Comparison of ENCODE assay signal across 26 cellular contexts in the genomic region with DNA sequence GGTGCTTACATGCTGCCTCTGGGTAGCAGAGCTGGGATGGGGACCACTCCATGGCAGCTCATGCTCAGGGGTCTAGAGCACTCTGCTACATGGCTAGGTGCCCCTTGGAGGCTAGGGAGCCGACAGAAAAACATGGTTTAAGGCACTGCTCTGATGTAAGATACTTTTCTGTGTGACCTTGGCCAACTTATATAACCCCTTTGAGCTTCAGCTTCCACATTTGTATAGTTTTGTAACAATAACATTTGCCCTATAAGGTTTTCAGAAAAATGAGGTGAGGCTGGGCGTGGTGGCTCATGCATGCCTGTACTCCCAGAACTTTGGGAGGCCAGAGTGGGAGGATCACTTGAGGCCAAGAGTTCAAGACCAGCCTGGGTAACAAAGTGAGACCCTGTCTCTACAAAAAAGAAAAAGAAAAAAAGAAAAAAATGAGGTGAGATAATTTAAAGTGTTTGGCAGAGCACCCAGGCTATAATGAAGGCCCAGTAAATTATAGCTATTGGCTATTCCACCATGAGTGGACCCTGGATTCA. TPM values are rescaled to one million over a fixed set of nuclear protein-coding genes. Genes with fewer than 3 reads are reported as not detected.
A peak's percentile ranks its signal among the peaks of the same experiment; 100 is the strongest.
DNase-seq lines count a peak whose midpoint lies in the region; ATAC-seq, FAIRE-seq and TF ChIP-seq lines count a peak whose summit lies in the region.
"Had no signal": no experiment of that assay in that cellular context is flagged by ENCODE, and none has a peak within 500 bp of the region (broad histone marks: within the 10 kb centered on the region; RNA-seq: fewer than 3 reads in every experiment).

No MANE protein-coding gene starts in this region.

- peaks cover 50% of the 10 kb centered on the region for H3K4me1 ChIP-seq in HepG2 (ENCODE audit: insufficient read depth, low read length)
- peaks cover 0 to 30% (median 11%) of the 10 kb centered on the region in 4 donors for H3K4me1 ChIP-seq in right lobe of liver

- no peaks in the 10 kb centered on the region for H3K79me2 ChIP-seq in HepG2 (ENCODE audit: insufficient read depth, low read length)

- TF ChIP-seq CTCF in HepG2 (CRISPR knock-in tag; IDR thresholded peaks at IDR 0.05) (no peak), right lobe of liver (IDR thresholded peaks at IDR 0.05) (no peak), dorsolateral prefrontal cortex (IDR thresholded peaks at IDR 0.05 in 54 of 56, conservative IDR thresholded peaks at IDR 0.05 in 2 of 56; ENCODE audit: low read depth in 1 of 56, partially characterized antibody in 56 of 56) (no peak)

- H3K9ac ChIP-seq in HepG2 (ENCODE audit: insufficient read depth, low read depth, low read length): no peak overlapping the region
- H3K9ac ChIP-seq: BLaER1 treated with 17β-estradiol and CSF1 and Interleukin-3, amounts not matched to agents 10 nM and 100 nM had no signal

- no TSS peak for BruUV-seq in HepG2 (replicated peaks; lab: Mats Ljungman, UMichigan)

- no peak for TF ChIP-seq POLR2A in HepG2 (IDR thresholded peaks at IDR 0.05; ENCODE audit: insufficient read depth in 1 of 2, low read depth in 2 of 2, low read length in 2 of 2)
- TF ChIP-seq POLR2A in right lobe of liver (IDR thresholded peaks at IDR 0.05): no peak

- WGBS in HepG2 (ENCODE audit: low lambda C conversion rate): 8% methylated on average over 2 of the region's 2 CpGs
- 93% methylated on average over 2 of the region's 2 CpGs for WGBS in right lobe of liver (ENCODE audit: insufficient coverage, low coverage, low lambda C conversion rate, missing lambda C conversion rate)

- TF ChIP-seq RAD21 in HepG2 (CRISPR knock-in tag; IDR thresholded peaks at IDR 0.05): no peak

- in situ Hi-C loops in HepG2 (cut with HindIII; ENCODE audit: extremely low pct_ligation_motif_present, low pct_unique_long_range_greater_than_20kb): no loop called here

- H3K9me3 Mint-ChIP-seq in activated T-cell treated with anti-CD3 and anti-CD28 coated beads, Interleukin-2, amount 50 U/mL, for 72 hours: peaks cover 0 to 2% of the 10 kb centered on the region in 2 donors
- no peaks in the 10 kb centered on the region for H3K9me3 Mint-ChIP-seq in activated T-cell treated with anti-CD3 and anti-CD28 coated beads, Interleukin-2, amount 50 U/mL, for 24 hours
- H3K9me3 Mint-ChIP-seq: CD4-positive, alpha-beta T cell; CD8-positive, alpha-beta T cell had no signal

- no peaks in the 10 kb centered on the region for H4K20me1 ChIP-seq in HepG2 (ENCODE audit: insufficient read depth, low read length)
- H4K20me1 ChIP-seq: BLaER1 treated with 17β-estradiol and CSF1 and Interleukin-3, amounts not matched to agents 10 nM and 100 nM had no signal

- no peak for ATAC-seq in activated T-cell treated with anti-CD3 and anti-CD28 coated beads, Interleukin-2, amount 50 U/mL, for 72 hours (replicated peaks in 1 of 2)
- ATAC-seq in HepG2 (no peak), right lobe of liver (no peak)
- ATAC-seq: A549; CD8-positive, alpha-beta T cell; GM12878 had no signal

- DNase-seq in activated T-cell treated with anti-CD3 and anti-CD28 coated beads, Interleukin-2, amount 50 U/mL, for 72 hours: no peak
- no peak for DNase-seq in activated T-cell treated with anti-CD3 and anti-CD28 coated beads, Interleukin-2, amount 50 U/mL, for 24 hours
- DNase-seq in HepG2 (ENCODE audit: low spot score) (no peak), right lobe of liver (no peak), dorsolateral prefrontal cortex (no peak), DMS79 treated with DMSO at 0.1 percent for 48 hours (lab: John Stamatoyannopoulos, UW) (no peak)
- no peak for DNase-seq in activated CD4-positive, CD25-positive, alpha-beta regulatory T cell treated with anti-CD3 and anti-CD28 coated beads, Interleukin-2, amount 50 U/mL, for 72 hours
- DNase-seq: AML-193; Caco-2; Calu3; CD4-positive, alpha-beta T cell; CD8-positive, alpha-beta T cell; DND-41; EL; GDM1 had no signal

- H2AFZ ChIP-seq in HepG2 (ENCODE audit: low read length): no peak overlapping the region

- no peaks in the 10 kb centered on the region for H3K9me3 ChIP-seq in HepG2 (ENCODE audit: low read length)
- no peaks in the 10 kb centered on the region for H3K9me3 ChIP-seq in right lobe of liver
- H3K9me3 ChIP-seq: A549; BLaER1 treated with 17β-estradiol and CSF1 and Interleukin-3, amounts not matched to agents 10 nM and 100 nM; Caco-2 had no signal

- no peak overlapping the region for H3K4me3 Mint-ChIP-seq in activated T-cell treated with anti-CD3 and anti-CD28 coated beads, Interleukin-2, amount 50 U/mL, for 72 hours
- H3K4me3 Mint-ChIP-seq in activated T-cell treated with anti-CD3 and anti-CD28 coated beads, Interleukin-2, amount 50 U/mL, for 24 hours: no peak overlapping the region
- H3K4me3 Mint-ChIP-seq: B cell; CD4-positive, alpha-beta T cell; CD8-positive, alpha-beta T cell had no signal

- CTCF ChIA-PET in HepG2 (lab: Yijun Ruan, JAX; ENCODE audit: low intra/inter-chr PET ratio, low total read pairs): no interaction called here

- FAIRE-seq in HepG2 (lab: Jason Lieb, UNC): no peak
- FAIRE-seq: A549, D721Med, GM12878, GM12892, GM18507 had no signal

- H3K36me3 ChIP-seq in HepG2 (replicated peaks in 1 of 2; ENCODE audit: control insufficient read depth in 1 of 2, insufficient read depth in 2 of 2, low read length in 2 of 2) (no peaks in the 10 kb centered on the region), right lobe of liver (no peaks in the 10 kb centered on the region)
- H3K36me3 ChIP-seq: BLaER1 treated with 17β-estradiol and CSF1 and Interleukin-3, amounts not matched to agents 10 nM and 100 nM had no signal

- H3K27me3 ChIP-seq in HepG2 (ENCODE audit: control insufficient read depth in 1 of 2, insufficient read depth in 2 of 2, low read length in 2 of 2) (peaks cover 0 to 3% of the 10 kb centered on the region in 2 experiments; a peak in 1 of 5 replicates), right lobe of liver (no peaks in the 10 kb centered on the region), dorsolateral prefrontal cortex (no peaks in the 10 kb centered on the region)
- H3K27me3 ChIP-seq: BLaER1 treated with 17β-estradiol and CSF1 and Interleukin-3, amounts not matched to agents 10 nM and 100 nM had no signal

- intact Hi-C loops in HepG2 (cut with micrococcal nuclease; ENCODE audit: unreplicated experiment) (no loop called here), right lobe of liver (cut with DNase I) (no loop called here), dorsolateral prefrontal cortex (cut with DNase I) (no loop called here)

- peaks cover 32% of the 10 kb centered on the region for H3K4me1 Mint-ChIP-seq in activated T-cell treated with anti-CD3 and anti-CD28 coated beads, Interleukin-2, amount 50 U/mL, for 72 hours (ENCODE audit: low read depth)
- H3K4me1 Mint-ChIP-seq in activated T-cell treated with anti-CD3 and anti-CD28 coated beads, Interleukin-2, amount 50 U/mL, for 24 hours (ENCODE audit: low read depth): peaks cover 11% of the 10 kb centered on the region
- H3K4me1 Mint-ChIP-seq: B cell had no signal

- POLR2A ChIA-PET in HepG2 (lab: Yijun Ruan, JAX): no interaction called here

- H3K27ac ChIP-seq in HepG2 (ENCODE audit: extremely low read length, insufficient read depth, low read length): no peak overlapping the region
- H3K27ac ChIP-seq in right lobe of liver: no peak overlapping the region
- H3K27ac ChIP-seq in dorsolateral prefrontal cortex: peak overlapping the region in 47 of 59 donors; percentile 3 to 100 (median 59)
- H3K27ac ChIP-seq: 22Rv1; BLaER1 treated with 17β-estradiol and CSF1 and Interleukin-3, amounts not matched to agents 10 nM and 100 nM; C4-2B had no signal

- H3K27ac Mint-ChIP-seq in activated T-cell treated with anti-CD3 and anti-CD28 coated beads, Interleukin-2, amount 50 U/mL, for 72 hours: peak overlapping the region; percentile 39
- no peak overlapping the region for H3K27ac Mint-ChIP-seq in activated T-cell treated with anti-CD3 and anti-CD28 coated beads, Interleukin-2, amount 50 U/mL, for 24 hours
- H3K27ac Mint-ChIP-seq: B cell; CD4-positive, alpha-beta T cell; CD8-positive, alpha-beta T cell had no signal

- peaks cover 3 to 4% of the 10 kb centered on the region in 2 donors for H3K36me3 Mint-ChIP-seq in activated T-cell treated with anti-CD3 and anti-CD28 coated beads, Interleukin-2, amount 50 U/mL, for 72 hours (ENCODE audit: insufficient read depth in 2 of 2)
- H3K36me3 Mint-ChIP-seq in activated T-cell treated with anti-CD3 and anti-CD28 coated beads, Interleukin-2, amount 50 U/mL, for 24 hours (ENCODE audit: low read depth): no peaks in the 10 kb centered on the region
- H3K36me3 Mint-ChIP-seq: CD8-positive, alpha-beta T cell had no signal

- no peaks in the 10 kb centered on the region for H3K27me3 Mint-ChIP-seq in activated T-cell treated with anti-CD3 and anti-CD28 coated beads, Interleukin-2, amount 50 U/mL, for 72 hours (ENCODE audit: low read depth)
- H3K27me3 Mint-ChIP-seq in activated T-cell treated with anti-CD3 and anti-CD28 coated beads, Interleukin-2, amount 50 U/mL, for 24 hours: no peaks in the 10 kb centered on the region
- H3K27me3 Mint-ChIP-seq: CD4-positive, alpha-beta T cell had no signal

- no peak for TF ChIP-seq EP300 in HepG2 (IDR thresholded peaks at IDR 0.05; ENCODE audit: low read depth in 2 of 2, low read length in 2 of 2)
- no peak for TF ChIP-seq EP300 in HepG2 (CRISPR knock-in tag; IDR thresholded peaks at IDR 0.05; ENCODE audit: borderline replicate concordance)

- H3K4me3 ChIP-seq in HepG2 (replicated peaks in 1 of 3; ENCODE audit: insufficient read depth in 1 of 3, low read depth in 2 of 3, low read length in 3 of 3): peak overlapping the region in 1 of 3 experiments; percentile 20; a peak in 1 of 6 replicates
- H3K4me3 ChIP-seq in right lobe of liver: no peak overlapping the region
- H3K4me3 ChIP-seq in dorsolateral prefrontal cortex: no peak overlapping the region
- H3K4me3 ChIP-seq: A549; BLaER1 treated with 17β-estradiol and CSF1 and Interleukin-3, amounts not matched to agents 10 nM and 100 nM; GM12878 had no signal

- H3K4me2 ChIP-seq in HepG2 (ENCODE audit: low read depth, low read length): peak overlapping the region; percentile 30
- H3K4me2 ChIP-seq: A549; BLaER1 treated with 17β-estradiol and CSF1 and Interleukin-3, amounts not matched to agents 10 nM and 100 nM had no signal

RNA-seq across cellular contexts. Expression of a gene that starts 3.2 kb away (rescaled TPM):
- 10 to 100 TPM; 24.4 to 38.8 TPM for total RNA-seq in activated T-cell treated with anti-CD3 and anti-CD28 coated beads, Interleukin-2, amount 50 U/mL, for 72 hours
- total RNA-seq in HepG2 (2016; rRNA removed; fragmentation: Illumina TruSeq; extraction: Trizol) (0.09 TPM in 1 of 2 replicates, not detected in the other), right lobe of liver (10 to 100 TPM in 4 of 6 experiments, 1 to 10 TPM in 2; 5.2 to 54.7 (median 15.3) TPM), dorsolateral prefrontal cortex (100 to 1,000 TPM in 75 of 120 experiments, 10 to 100 TPM in 45; 46.0 to 216 (median 110) TPM)
- not detected in 2 replicates for total RNA-seq in HepG2 (2016; cell fraction: cytosol; rRNA removed; fragmentation: Illumina TruSeq; extraction: Trizol; ENCODE audit: low read depth)
- not detected in 2 replicates for total RNA-seq in HepG2 (2016; cell fraction: insoluble cytoplasmic fraction; rRNA removed; fragmentation: Illumina TruSeq; extraction: Trizol)
- total RNA-seq in HepG2 (2016; cell fraction: membrane; rRNA removed; fragmentation: Illumina TruSeq; extraction: Trizol): not detected in 2 replicates
- total RNA-seq in HepG2 (2016; cell fraction: nucleus; rRNA removed; fragmentation: Illumina TruSeq; extraction: Trizol): 0.43 TPM in 1 of 2 replicates, not detected in the other
- polyA plus RNA-seq in HepG2 (2011; rRNA removed): 0.17 and 0.18 TPM in 2 replicates
- not detected in 2 replicates for polyA plus RNA-seq in HepG2 (2011; cell fraction: cytosol; rRNA removed)
- 1.1 and 1.3 TPM in 2 replicates for polyA plus RNA-seq in HepG2 (2011; cell fraction: nucleus; rRNA removed)
- polyA plus RNA-seq in HepG2 (2012): 0.19 and 0.28 TPM in 2 replicates
- not detected in 2 replicates for polyA plus RNA-seq in HepG2 (2016; cell fraction: cytosol; fragmentation: Illumina TruSeq; extraction: Trizol; ENCODE audit: low read depth)
- polyA plus RNA-seq in HepG2 (2016; cell fraction: insoluble cytoplasmic fraction; fragmentation: Illumina TruSeq; extraction: Trizol; ENCODE audit: low read depth): not detected in 2 replicates
- not detected in 2 replicates for polyA plus RNA-seq in HepG2 (2016; cell fraction: membrane; fragmentation: Illumina TruSeq; extraction: Trizol; ENCODE audit: low read depth)
- 0.24 TPM in 1 of 2 replicates, not detected in the other for polyA plus RNA-seq in HepG2 (2016; cell fraction: nucleus; fragmentation: Illumina TruSeq; extraction: Trizol; ENCODE audit: insufficient read depth, low read depth)
- polyA minus RNA-seq in HepG2 (2011; rRNA and poly(A)+ RNA removed; ENCODE audit: low replicate concordance): 0.72 TPM in 1 of 2 replicates, not detected in the other
- not detected in 2 replicates for polyA minus RNA-seq in HepG2 (2011; cell fraction: cytosol; rRNA and poly(A)+ RNA removed)
- polyA minus RNA-seq in HepG2 (2011; cell fraction: nucleus; rRNA and poly(A)+ RNA removed): 0.13 TPM in 1 of 2 replicates, not detected in the other
- total RNA-seq: A172, Caco-2, Calu3, Daoy had no signal

RNA-seq across cellular contexts. Expression of a gene that starts 30.5 kb away (rescaled TPM):
- 10 to 100 TPM in 1 of 2 donors, 1 to 10 TPM in 1; 6.9 to 11.5 TPM for total RNA-seq in activated T-cell treated with anti-CD3 and anti-CD28 coated beads, Interleukin-2, amount 50 U/mL, for 72 hours
- 2.3 and 6.6 TPM in 2 replicates for total RNA-seq in HepG2 (2016; rRNA removed; fragmentation: Illumina TruSeq; extraction: Trizol)
- 1.0 and 1.6 TPM in 2 replicates for total RNA-seq in HepG2 (2016; cell fraction: cytosol; rRNA removed; fragmentation: Illumina TruSeq; extraction: Trizol; ENCODE audit: low read depth)
- total RNA-seq in HepG2 (2016; cell fraction: insoluble cytoplasmic fraction; rRNA removed; fragmentation: Illumina TruSeq; extraction: Trizol): 2.2 and 6.6 TPM in 2 replicates
- total RNA-seq in HepG2 (2016; cell fraction: membrane; rRNA removed; fragmentation: Illumina TruSeq; extraction: Trizol): 1.1 and 1.5 TPM in 2 replicates
- total RNA-seq in HepG2 (2016; cell fraction: nucleus; rRNA removed; fragmentation: Illumina TruSeq; extraction: Trizol): 7.5 and 8.8 TPM in 2 replicates
- polyA plus RNA-seq in HepG2 (2011; rRNA removed): 17.4 and 18.1 TPM in 2 replicates
- polyA plus RNA-seq in HepG2 (2011; cell fraction: cytosol; rRNA removed): 6.7 and 8.6 TPM in 2 replicates
- 92.0 and 127 TPM in 2 replicates for polyA plus RNA-seq in HepG2 (2011; cell fraction: nucleus; rRNA removed)
- 8.9 and 16.9 TPM in 2 replicates for polyA plus RNA-seq in HepG2 (2012)
- 0.78 and 0.88 TPM in 2 replicates for polyA plus RNA-seq in HepG2 (2016; cell fraction: cytosol; fragmentation: Illumina TruSeq; extraction: Trizol; ENCODE audit: low read depth)
- 1.7 and 1.9 TPM in 2 replicates for polyA plus RNA-seq in HepG2 (2016; cell fraction: insoluble cytoplasmic fraction; fragmentation: Illumina TruSeq; extraction: Trizol; ENCODE audit: low read depth)
- polyA plus RNA-seq in HepG2 (2016; cell fraction: membrane; fragmentation: Illumina TruSeq; extraction: Trizol; ENCODE audit: low read depth): 1.1 and 1.7 TPM in 2 replicates
- 17.9 and 18.5 TPM in 2 replicates for polyA plus RNA-seq in HepG2 (2016; cell fraction: nucleus; fragmentation: Illumina TruSeq; extraction: Trizol; ENCODE audit: insufficient read depth, low read depth)
- 11.2 and 24.1 TPM in 2 replicates for polyA minus RNA-seq in HepG2 (2011; rRNA and poly(A)+ RNA removed; ENCODE audit: low replicate concordance)
- polyA minus RNA-seq in HepG2 (2011; cell fraction: cytosol; rRNA and poly(A)+ RNA removed): 3.3 and 3.6 TPM in 2 replicates
- 30.0 and 30.8 TPM in 2 replicates for polyA minus RNA-seq in HepG2 (2011; cell fraction: nucleus; rRNA and poly(A)+ RNA removed)
- 10 to 100 TPM; 19.1 to 82.4 (median 35.9) TPM for total RNA-seq in right lobe of liver
- total RNA-seq in dorsolateral prefrontal cortex: 10 to 100 TPM in 6 of 120 experiments, 1 to 10 TPM in 114; 1.3 to 16.1 (median 5.8) TPM

RNA-seq across cellular contexts. Expression of a gene that starts 37.3 kb away (rescaled TPM):
- 100 to 1,000 TPM; 106 to 133 TPM for total RNA-seq in activated T-cell treated with anti-CD3 and anti-CD28 coated beads, Interleukin-2, amount 50 U/mL, for 72 hours
- 70.8 and 76.0 TPM in 2 replicates for total RNA-seq in HepG2 (2016; rRNA removed; fragmentation: Illumina TruSeq; extraction: Trizol)
- 14.1 and 16.3 TPM in 2 replicates for total RNA-seq in HepG2 (2016; cell fraction: cytosol; rRNA removed; fragmentation: Illumina TruSeq; extraction: Trizol; ENCODE audit: low read depth)
- 66.9 and 69.6 TPM in 2 replicates for total RNA-seq in HepG2 (2016; cell fraction: insoluble cytoplasmic fraction; rRNA removed; fragmentation: Illumina TruSeq; extraction: Trizol)
- 38.3 and 41.2 TPM in 2 replicates for total RNA-seq in HepG2 (2016; cell fraction: membrane; rRNA removed; fragmentation: Illumina TruSeq; extraction: Trizol)
- total RNA-seq in HepG2 (2016; cell fraction: nucleus; rRNA removed; fragmentation: Illumina TruSeq; extraction: Trizol): 31.2 and 35.7 TPM in 2 replicates
- polyA plus RNA-seq in HepG2 (2011; rRNA removed): 15.4 and 22.1 TPM in 2 replicates
- polyA plus RNA-seq in HepG2 (2011; cell fraction: cytosol; rRNA removed): 10.3 and 18.1 TPM in 2 replicates
- polyA plus RNA-seq in HepG2 (2011; cell fraction: nucleus; rRNA removed): 10.2 and 17.3 TPM in 2 replicates
- 28.7 and 37.3 TPM in 2 replicates for polyA plus RNA-seq in HepG2 (2012)
- polyA plus RNA-seq in HepG2 (2016; cell fraction: cytosol; fragmentation: Illumina TruSeq; extraction: Trizol; ENCODE audit: low read depth): 7.7 and 8.0 TPM in 2 replicates
- 67.5 and 73.5 TPM in 2 replicates for polyA plus RNA-seq in HepG2 (2016; cell fraction: insoluble cytoplasmic fraction; fragmentation: Illumina TruSeq; extraction: Trizol; ENCODE audit: low read depth)
- 22.4 and 23.1 TPM in 2 replicates for polyA plus RNA-seq in HepG2 (2016; cell fraction: membrane; fragmentation: Illumina TruSeq; extraction: Trizol; ENCODE audit: low read depth)
- 46.0 and 53.1 TPM in 2 replicates for polyA plus RNA-seq in HepG2 (2016; cell fraction: nucleus; fragmentation: Illumina TruSeq; extraction: Trizol; ENCODE audit: insufficient read depth, low read depth)
- polyA minus RNA-seq in HepG2 (2011; rRNA and poly(A)+ RNA removed; ENCODE audit: low replicate concordance): 9.6 and 21.2 TPM in 2 replicates
- polyA minus RNA-seq in HepG2 (2011; cell fraction: cytosol; rRNA and poly(A)+ RNA removed): 35.2 and 47.8 TPM in 2 replicates
- 23.3 and 26.0 TPM in 2 replicates for polyA minus RNA-seq in HepG2 (2011; cell fraction: nucleus; rRNA and poly(A)+ RNA removed)
- 10 to 100 TPM in 5 of 6 experiments, 1 to 10 TPM in 1; 7.9 to 23.3 (median 18.9) TPM for total RNA-seq in right lobe of liver
- 10 to 100 TPM; 16.0 to 71.3 (median 36.7) TPM for total RNA-seq in dorsolateral prefrontal cortex

RNA-seq across cellular contexts. Expression of a gene that starts 56.3 kb away (rescaled TPM):
- total RNA-seq in activated T-cell treated with anti-CD3 and anti-CD28 coated beads, Interleukin-2, amount 50 U/mL, for 72 hours: 10 to 100 TPM; 28.7 to 33.3 TPM
- total RNA-seq in HepG2 (2016; rRNA removed; fragmentation: Illumina TruSeq; extraction: Trizol): 35.1 and 63.8 TPM in 2 replicates
- 12.7 and 15.0 TPM in 2 replicates for total RNA-seq in HepG2 (2016; cell fraction: cytosol; rRNA removed; fragmentation: Illumina TruSeq; extraction: Trizol; ENCODE audit: low read depth)
- 29.8 and 64.2 TPM in 2 replicates for total RNA-seq in HepG2 (2016; cell fraction: insoluble cytoplasmic fraction; rRNA removed; fragmentation: Illumina TruSeq; extraction: Trizol)
- total RNA-seq in HepG2 (2016; cell fraction: membrane; rRNA removed; fragmentation: Illumina TruSeq; extraction: Trizol): 28.1 and 29.2 TPM in 2 replicates
- 66.6 and 67.9 TPM in 2 replicates for total RNA-seq in HepG2 (2016; cell fraction: nucleus; rRNA removed; fragmentation: Illumina TruSeq; extraction: Trizol)
- polyA plus RNA-seq in HepG2 (2011; rRNA removed): 50.6 and 69.7 TPM in 2 replicates
- polyA plus RNA-seq in HepG2 (2011; cell fraction: cytosol; rRNA removed): 53.6 and 111 TPM in 2 replicates
- polyA plus RNA-seq in HepG2 (2011; cell fraction: nucleus; rRNA removed): 91.0 and 105 TPM in 2 replicates
- polyA plus RNA-seq in HepG2 (2012): 35.0 and 38.8 TPM in 2 replicates
- 8.2 and 8.4 TPM in 2 replicates for polyA plus RNA-seq in HepG2 (2016; cell fraction: cytosol; fragmentation: Illumina TruSeq; extraction: Trizol; ENCODE audit: low read depth)
- polyA plus RNA-seq in HepG2 (2016; cell fraction: insoluble cytoplasmic fraction; fragmentation: Illumina TruSeq; extraction: Trizol; ENCODE audit: low read depth): 34.3 and 41.4 TPM in 2 replicates
- polyA plus RNA-seq in HepG2 (2016; cell fraction: membrane; fragmentation: Illumina TruSeq; extraction: Trizol; ENCODE audit: low read depth): 23.2 and 23.5 TPM in 2 replicates
- polyA plus RNA-seq in HepG2 (2016; cell fraction: nucleus; fragmentation: Illumina TruSeq; extraction: Trizol; ENCODE audit: insufficient read depth, low read depth): 90.2 and 93.4 TPM in 2 replicates
- 57.1 and 105 TPM in 2 replicates for polyA minus RNA-seq in HepG2 (2011; rRNA and poly(A)+ RNA removed; ENCODE audit: low replicate concordance)
- 38.1 and 44.7 TPM in 2 replicates for polyA minus RNA-seq in HepG2 (2011; cell fraction: cytosol; rRNA and poly(A)+ RNA removed)
- polyA minus RNA-seq in HepG2 (2011; cell fraction: nucleus; rRNA and poly(A)+ RNA removed): 58.2 and 81.7 TPM in 2 replicates
- total RNA-seq in right lobe of liver: 100 to 1,000 TPM; 226 to 357 (median 263) TPM
- 10 to 100 TPM; 22.8 to 59.4 (median 39.9) TPM for total RNA-seq in dorsolateral prefrontal cortex

RNA-seq across cellular contexts. Expression of a gene that starts 57.4 kb away (rescaled TPM):
- total RNA-seq in activated T-cell treated with anti-CD3 and anti-CD28 coated beads, Interleukin-2, amount 50 U/mL, for 72 hours: 100 to 1,000 TPM; 145 to 167 TPM
- total RNA-seq in HepG2 (2016; rRNA removed; fragmentation: Illumina TruSeq; extraction: Trizol) (157 and 174 TPM in 2 replicates), right lobe of liver (100 to 1,000 TPM in 2 of 6 experiments, 10 to 100 TPM in 4; 40.6 to 111 (median 47.4) TPM), dorsolateral prefrontal cortex (10 to 100 TPM; 52.1 to 95.9 (median 74.6) TPM)
- total RNA-seq in HepG2 (2016; cell fraction: cytosol; rRNA removed; fragmentation: Illumina TruSeq; extraction: Trizol; ENCODE audit: low read depth): 112 and 125 TPM in 2 replicates
- 157 and 172 TPM in 2 replicates for total RNA-seq in HepG2 (2016; cell fraction: insoluble cytoplasmic fraction; rRNA removed; fragmentation: Illumina TruSeq; extraction: Trizol)
- total RNA-seq in HepG2 (2016; cell fraction: membrane; rRNA removed; fragmentation: Illumina TruSeq; extraction: Trizol): 121 and 136 TPM in 2 replicates
- total RNA-seq in HepG2 (2016; cell fraction: nucleus; rRNA removed; fragmentation: Illumina TruSeq; extraction: Trizol): 52.6 and 58.0 TPM in 2 replicates
- 293 and 323 TPM in 2 replicates for polyA plus RNA-seq in HepG2 (2011; rRNA removed)
- polyA plus RNA-seq in HepG2 (2011; cell fraction: cytosol; rRNA removed): 297 and 385 TPM in 2 replicates
- polyA plus RNA-seq in HepG2 (2011; cell fraction: nucleus; rRNA removed): 155 and 174 TPM in 2 replicates
- polyA plus RNA-seq in HepG2 (2012): 123 and 148 TPM in 2 replicates
- polyA plus RNA-seq in HepG2 (2016; cell fraction: cytosol; fragmentation: Illumina TruSeq; extraction: Trizol; ENCODE audit: low read depth): 115 and 148 TPM in 2 replicates
- polyA plus RNA-seq in HepG2 (2016; cell fraction: insoluble cytoplasmic fraction; fragmentation: Illumina TruSeq; extraction: Trizol; ENCODE audit: low read depth): 172 and 184 TPM in 2 replicates
- 126 and 141 TPM in 2 replicates for polyA plus RNA-seq in HepG2 (2016; cell fraction: membrane; fragmentation: Illumina TruSeq; extraction: Trizol; ENCODE audit: low read depth)
- 111 and 112 TPM in 2 replicates for polyA plus RNA-seq in HepG2 (2016; cell fraction: nucleus; fragmentation: Illumina TruSeq; extraction: Trizol; ENCODE audit: insufficient read depth, low read depth)
- polyA minus RNA-seq in HepG2 (2011; rRNA and poly(A)+ RNA removed; ENCODE audit: low replicate concordance): 172 and 255 TPM in 2 replicates
- 61.5 and 83.0 TPM in 2 replicates for polyA minus RNA-seq in HepG2 (2011; cell fraction: cytosol; rRNA and poly(A)+ RNA removed)
- polyA minus RNA-seq in HepG2 (2011; cell fraction: nucleus; rRNA and poly(A)+ RNA removed): 19.1 and 27.6 TPM in 2 replicates

Comparison
In these comparisons a context has a peak if more than half of its experiments do, and no peak if none do; other contexts are left out.
1. RNA of a gene that starts 3.2 kb away (total RNA-seq): 46.0 to 216 TPM in dorsolateral prefrontal cortex, 24.4 to 38.8 TPM in activated T-cell treated with anti-CD3 and anti-CD28 coated beads, Interleukin-2, amount 50 U/mL, for 72 hours and 5.2 to 54.7 TPM in right lobe of liver; 0.09 to 0.43 TPM in HepG2; every median in the first group is over 4 times any median in the second.
2. H3K27ac ChIP-seq: peak in dorsolateral prefrontal cortex (47 of 59); none in HepG2 (single experiment) and right lobe of liver (0 of 3).